ENCODE assay signal across 21 cellular contexts in the genomic region with DNA sequence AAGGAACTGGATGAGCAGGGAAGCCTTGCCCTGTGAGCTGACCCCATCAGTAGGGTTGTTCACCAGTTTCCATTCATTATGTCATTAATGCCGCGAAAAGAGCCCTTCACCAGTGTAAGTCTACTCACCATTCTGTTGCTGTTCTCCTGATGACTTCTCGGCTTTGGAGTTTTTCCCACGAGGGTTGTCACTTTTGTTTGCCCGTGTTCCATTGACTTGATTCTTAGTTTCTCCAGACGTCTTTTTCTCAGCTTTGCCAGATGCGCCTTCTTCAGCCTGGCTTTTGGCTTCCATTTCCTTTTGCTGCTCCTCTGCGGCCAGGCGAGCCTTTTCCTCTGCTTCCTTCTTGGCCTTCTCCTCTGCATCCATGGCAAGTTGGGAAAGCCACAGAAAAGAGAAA.
"Had no signal": no experiment of that assay in that cellular context is flagged by ENCODE, and none has a peak within 500 bp of the region (broad histone marks: within the 10 kb centered on the region; RNA-seq: fewer than 3 reads in every experiment).

No MANE protein-coding gene starts in this region.

- H3K27ac Mint-ChIP-seq: activated CD4-positive, alpha-beta memory T cell treated with anti-CD3 and anti-CD28 coated beads, Interleukin-2, amount 10 ng/mL, durations not matched to agents 7 days and 5 days; activated CD4-positive, alpha-beta T cell treated with anti-CD3 and anti-CD28 coated beads for 36 hours; activated CD8-positive, alpha-beta memory T cell treated with anti-CD3 and anti-CD28 coated beads, Interleukin-2, amount 10 ng/mL, durations not matched to agents 7 days and 5 days; activated naive CD8-positive, alpha-beta T cell treated with anti-CD3 and anti-CD28 coated beads for 36 hours; WTC11 had no signal

- DNase-seq: activated CD4-positive, alpha-beta memory T cell treated with anti-CD3 and anti-CD28 coated beads, Interleukin-2, amount 10 ng/mL, durations not matched to agents 7 days and 5 days; activated CD4-positive, alpha-beta T cell treated with anti-CD3 and anti-CD28 coated beads for 36 hours; activated CD8-positive, alpha-beta memory T cell treated with anti-CD3 and anti-CD28 coated beads, Interleukin-2, amount 10 ng/mL, durations not matched to agents 7 days and 5 days; activated naive CD8-positive, alpha-beta T cell treated with anti-CD3 and anti-CD28 coated beads for 36 hours; amniotic stem cell; cortex of kidney; effector CD4-positive, alpha-beta T cell; heart left ventricle; kidney glomerular epithelial cell; left ventricle myocardium inferior; mammary epithelial cell; occipital lobe; retina; spleen; stimulated activated naive CD4-positive, alpha-beta T cell; tibial artery had no signal

- FAIRE-seq: TTC549 had no signal

- ATAC-seq: activated CD4-positive, alpha-beta T cell treated with anti-CD3 and anti-CD28 coated beads for 36 hours; activated CD8-positive, alpha-beta memory T cell treated with anti-CD3 and anti-CD28 coated beads, Interleukin-2, amount 10 ng/mL, durations not matched to agents 7 days and 5 days; esophagus mucosa; gastroesophageal sphincter; heart left ventricle; WTC11 had no signal

- H3K4me3 Mint-ChIP-seq: activated CD4-positive, alpha-beta memory T cell treated with anti-CD3 and anti-CD28 coated beads, Interleukin-2, amount 10 ng/mL, durations not matched to agents 7 days and 5 days; activated CD4-positive, alpha-beta T cell treated with anti-CD3 and anti-CD28 coated beads for 36 hours; activated CD8-positive, alpha-beta memory T cell treated with anti-CD3 and anti-CD28 coated beads, Interleukin-2, amount 10 ng/mL, durations not matched to agents 7 days and 5 days; activated naive CD8-positive, alpha-beta T cell treated with anti-CD3 and anti-CD28 coated beads for 36 hours; central memory CD8-positive, alpha-beta T cell; WTC11 had no signal

- H3K27me3 Mint-ChIP-seq: activated CD4-positive, alpha-beta memory T cell treated with anti-CD3 and anti-CD28 coated beads, Interleukin-2, amount 10 ng/mL, durations not matched to agents 7 days and 5 days; activated CD4-positive, alpha-beta T cell treated with anti-CD3 and anti-CD28 coated beads for 36 hours; activated CD8-positive, alpha-beta memory T cell treated with anti-CD3 and anti-CD28 coated beads, Interleukin-2, amount 10 ng/mL, durations not matched to agents 7 days and 5 days; activated naive CD8-positive, alpha-beta T cell treated with anti-CD3 and anti-CD28 coated beads for 36 hours; central memory CD8-positive, alpha-beta T cell had no signal

- H3K36me3 Mint-ChIP-seq: activated CD8-positive, alpha-beta memory T cell treated with anti-CD3 and anti-CD28 coated beads, Interleukin-2, amount 10 ng/mL, durations not matched to agents 7 days and 5 days; activated naive CD8-positive, alpha-beta T cell treated with anti-CD3 and anti-CD28 coated beads for 36 hours; WTC11 had no signal

- H3K4me1 Mint-ChIP-seq: activated CD4-positive, alpha-beta memory T cell treated with anti-CD3 and anti-CD28 coated beads, Interleukin-2, amount 10 ng/mL, durations not matched to agents 7 days and 5 days; activated CD4-positive, alpha-beta T cell treated with anti-CD3 and anti-CD28 coated beads for 36 hours; activated CD8-positive, alpha-beta memory T cell treated with anti-CD3 and anti-CD28 coated beads, Interleukin-2, amount 10 ng/mL, durations not matched to agents 7 days and 5 days; activated naive CD8-positive, alpha-beta T cell treated with anti-CD3 and anti-CD28 coated beads for 36 hours; central memory CD8-positive, alpha-beta T cell had no signal

- H3K9me3 Mint-ChIP-seq: activated CD4-positive, alpha-beta memory T cell treated with anti-CD3 and anti-CD28 coated beads, Interleukin-2, amount 10 ng/mL, durations not matched to agents 7 days and 5 days; activated naive CD8-positive, alpha-beta T cell treated with anti-CD3 and anti-CD28 coated beads for 36 hours; WTC11 had no signal
